25 cellular contexts compared by ENCODE assay signal in genomic region chr3:186352369-186352768, GRCh38. TPM values are rescaled to one million over a fixed set of nuclear protein-coding genes. Genes with fewer than 3 reads are reported as not detected.
"Had no signal": no experiment of that assay in that cellular context is flagged by ENCODE, and none has a peak within 500 bp of the region (broad histone marks: within the 10 kb centered on the region; RNA-seq: fewer than 3 reads in every experiment).

No MANE protein-coding gene starts in this region.

- H3K9ac ChIP-seq: parathyroid adenoma had no signal

- H3K4me3 ChIP-seq: left lung, mucosa of descending colon, prostate gland, skin epidermis, spleen, thoracic aorta, tibial nerve, upper lobe of right lung, uterus had no signal

- H3K27ac ChIP-seq: left lung, parathyroid adenoma, prostate gland, skin epidermis, spleen, thoracic aorta, tibial nerve, upper lobe of right lung, uterus had no signal

- ATAC-seq: effector memory CD8-positive, alpha-beta T cell; left lung; mucosa of descending colon; natural killer cell treated with Interleukin-12 subunit alpha and Interleukin-12 subunit beta and Interleukin-15 and Interleukin-18, amount 100 ng/mL, for 72 hours; right cardiac atrium; stimulated activated naive B cell treated with anti-CD40 and anti-IgM and Interleukin-4, amounts not matched to agents 10 μg/mL and 1 μg/mL and 100 μg/mL, for 72 hours; upper lobe of right lung had no signal

- H3K36me3 ChIP-seq: left lung, prostate gland, spleen, thoracic aorta, tibial nerve, upper lobe of right lung, uterus had no signal

- H3K4me1 Mint-ChIP-seq: mesothelial cell of epicardium, naive B cell had no signal

- H2AFZ ChIP-seq: parathyroid adenoma had no signal

- H3K36me3 Mint-ChIP-seq: mesothelial cell of epicardium; naive B cell; natural killer cell treated with Interleukin-12 subunit alpha and Interleukin-12 subunit beta and Interleukin-15 and Interleukin-18, amount 100 ng/mL, for 72 hours; stimulated activated naive B cell treated with anti-CD40 and anti-IgM and Interleukin-4, amounts not matched to agents 10 μg/mL and 1 μg/mL and 100 μg/mL, for 72 hours had no signal

- H3K79me2 ChIP-seq: parathyroid adenoma had no signal

- H3K9me3 Mint-ChIP-seq: mesothelial cell of epicardium; stimulated activated naive CD8-positive, alpha-beta T cell treated with anti-CD3 and anti-CD28 coated beads, Interleukin-15, Interleukin-2, amounts not matched to agents 100 ng/mL and 50 ng/mL, for 24 hours had no signal

- H3K4me1 ChIP-seq: parathyroid adenoma, prostate gland, tibial nerve, upper lobe of right lung, uterus had no signal

- H3K4me3 Mint-ChIP-seq: effector memory CD8-positive, alpha-beta T cell; mesothelial cell of epicardium; natural killer cell treated with Interleukin-12 subunit alpha and Interleukin-12 subunit beta and Interleukin-15 and Interleukin-18, amount 100 ng/mL, for 72 hours; neural crest cell; stimulated activated naive B cell treated with anti-CD40 and anti-IgM and Interleukin-4, amounts not matched to agents 10 μg/mL and 1 μg/mL and 100 μg/mL, for 72 hours; stimulated activated naive CD8-positive, alpha-beta T cell treated with anti-CD3 and anti-CD28 coated beads, Interleukin-15, Interleukin-2, amounts not matched to agents 100 ng/mL and 50 ng/mL, for 24 hours had no signal

- H3K9me3 ChIP-seq: left lung, mucosa of descending colon, prostate gland, spleen, thoracic aorta, tibial nerve, upper lobe of right lung, uterus had no signal

- H3K27me3 ChIP-seq: spleen, tibial nerve, upper lobe of right lung, uterus had no signal

- H3K27ac Mint-ChIP-seq: effector memory CD8-positive, alpha-beta T cell; mesothelial cell of epicardium; naive B cell; natural killer cell treated with Interleukin-12 subunit alpha and Interleukin-12 subunit beta and Interleukin-15 and Interleukin-18, amount 100 ng/mL, for 72 hours; stimulated activated naive B cell treated with anti-CD40 and anti-IgM and Interleukin-4, amounts not matched to agents 10 μg/mL and 1 μg/mL and 100 μg/mL, for 72 hours; stimulated activated naive CD8-positive, alpha-beta T cell treated with anti-CD3 and anti-CD28 coated beads, Interleukin-15, Interleukin-2, amounts not matched to agents 100 ng/mL and 50 ng/mL, for 24 hours had no signal

- DNase-seq: cortex of kidney; effector memory CD8-positive, alpha-beta T cell; erythroblast; head of caudate nucleus; kidney; left lung; mesenchymal stem cell; mucosa of descending colon; naive B cell; right cardiac atrium; spleen; stimulated activated CD4-positive, alpha-beta T cell treated with anti-CD3 and anti-CD28 coated beads, Interleukin-4, amount 100 ng/mL, for 4 hours; stimulated activated naive B cell treated with anti-CD40 and anti-IgM and Interleukin-4, amounts not matched to agents 10 μg/mL and 1 μg/mL and 100 μg/mL, for 72 hours; upper lobe of right lung; uterus had no signal

RNA-seq across cellular contexts. Expression of gene DGKG, which starts 9.7 kb away (rescaled TPM):
- total RNA-seq: lung microvascular endothelial cell, neural crest cell had no signal
